8 cellular contexts compared by ENCODE assay signal in the genomic region with DNA sequence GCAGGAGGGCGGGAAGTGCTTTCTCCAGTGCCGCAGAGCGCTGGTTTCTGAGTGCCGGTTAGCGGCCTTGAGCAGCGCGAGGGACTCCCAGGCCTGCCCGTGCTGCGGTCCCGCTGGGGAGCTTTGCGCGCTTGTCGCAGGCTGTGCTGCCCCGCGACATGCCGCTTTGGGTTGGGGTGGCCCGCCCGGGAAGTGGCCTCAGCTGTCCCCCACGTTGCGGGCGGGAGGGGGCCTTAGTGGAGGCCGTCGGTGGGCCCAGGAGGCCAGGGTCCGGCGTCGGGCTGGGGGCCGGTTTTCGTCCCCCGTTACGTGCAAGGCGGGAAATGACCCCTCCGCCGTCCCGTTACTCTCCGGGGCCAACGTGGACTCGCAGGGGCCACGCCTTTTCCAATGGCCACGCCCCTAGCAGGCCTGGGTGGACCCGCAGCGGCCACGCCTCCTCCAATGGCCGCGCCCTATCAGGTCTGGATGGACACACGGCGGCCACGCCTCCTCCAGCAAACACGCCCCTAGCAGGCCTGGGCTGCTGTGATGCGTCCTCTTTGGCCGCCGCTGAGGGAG.
DNase-seq lines count a peak whose midpoint lies in the region; ATAC-seq and FAIRE-seq lines count a peak whose summit lies in the region.

No MANE protein-coding gene starts in this region.

- DNase-seq in NCI-H2227 treated with DMSO at 0.1 percent for 48 hours (lab: John Stamatoyannopoulos, UW), result peak; percentile 84
- peak; percentile 94 for DNase-seq in cerebellar cortex (ENCODE audit: low spot score)
- DNase-seq in iris pigment epithelial cell (ENCODE audit: low read depth), result peak; percentile 96
- peak; percentile 75 to 89 for DNase-seq in stimulated activated CD4-positive, alpha-beta T cell treated with anti-CD3 and anti-CD28 coated beads, Interleukin-12 subunit alpha, Interleukin-12 subunit beta, amount 100 ng/mL, for 24 hours (ENCODE audit: low read depth in 2 of 2)

- ATAC-seq in GM18519 (IDR thresholded peaks at IDR 0.05; ENCODE audit: low FRiP score, unreplicated experiment) (peak; percentile 49), HG03060 (IDR thresholded peaks at IDR 0.05; ENCODE audit: low read depth, unreplicated experiment) (peak; percentile 30)
- ATAC-seq in activated CD4-positive, CD25-positive, alpha-beta regulatory T cell treated with anti-CD3 and anti-CD28 coated beads, Interleukin-2, amount 50 U/mL, for 24 hours, result peak; percentile 24 to 36

- FAIRE-seq in A204.1 (lab: Jason Lieb, UNC), result peak; percentile 98

Comparison
In these comparisons a context has a peak if more than half of its experiments do, and no peak if none do; other contexts are left out.
1. Peak in every context shown above with its lines: DNase-seq and ATAC-seq.